ENCODE assay signal across 8 cellular contexts in the genomic region with DNA sequence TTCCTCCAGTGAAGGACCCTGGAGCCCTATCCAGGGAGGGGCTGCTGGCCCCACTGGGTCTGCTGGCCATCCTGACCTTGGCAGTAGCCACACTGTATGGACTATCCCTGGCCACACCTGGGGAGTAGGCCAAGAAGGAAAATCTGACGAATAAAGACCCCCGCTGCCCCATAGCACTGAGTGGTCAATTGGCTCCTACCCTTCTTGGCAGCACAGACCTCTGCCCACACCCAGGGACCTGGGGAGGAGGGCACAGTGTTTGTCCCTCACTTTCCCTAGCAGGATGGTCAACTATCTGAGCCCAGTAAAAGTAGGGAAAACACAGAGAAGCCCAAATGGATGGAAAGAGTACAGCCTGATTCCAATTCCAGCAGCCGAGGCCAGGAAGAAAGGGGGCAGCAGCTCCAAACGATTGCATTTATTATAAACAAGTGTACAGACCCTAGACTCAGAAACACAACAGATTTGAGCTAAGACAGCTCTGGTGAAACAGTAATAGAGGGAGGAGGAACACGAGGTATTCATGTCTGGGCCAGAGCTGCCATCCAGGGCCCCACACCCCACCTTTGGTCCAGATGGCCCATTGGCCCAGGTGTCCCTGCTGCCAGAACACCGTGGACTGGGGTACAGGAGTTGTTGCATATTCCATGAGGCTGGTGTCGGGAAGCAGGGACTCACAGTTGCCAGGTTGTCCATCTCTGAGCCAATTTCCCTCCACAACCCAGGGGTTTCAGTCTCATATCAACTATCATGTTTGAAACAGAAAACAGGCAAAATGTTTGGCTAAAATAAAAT.
DNase-seq lines count a peak whose midpoint lies in the region; ATAC-seq, FAIRE-seq and TF ChIP-seq lines count a peak whose summit lies in the region.

No MANE protein-coding gene starts in this region.

- in situ Hi-C loops in KBM-7 (cut with MboI; ENCODE audit: low pct_unique_long_range_greater_than_20kb, low sequenced_read_pairs), result no loop called here

- H3K36me3 ChIP-seq in tibial artery, result peaks cover 13 to 43% (median 37%) of the 10 kb centered on the region in 3 donors

- intact Hi-C loops in tibial artery (cut with DNase I; ENCODE audit: low total_unique reads), result loop anchor here (5.0 to 10.0 kb wide), 3 partner anchors 40 to 217 kb away; partner anchors contain the start of genes NCKIPSD and SLC26A6

- H3K27me3 ChIP-seq in tibial artery, result no peaks in the 10 kb centered on the region

- H3K27ac ChIP-seq in angular gyrus (ENCODE audit: low read depth, low read length) (peak overlapping the region; percentile 100), tibial artery (peak overlapping the region; percentile 93 to 95)

- H3K4me1 Mint-ChIP-seq in memory B cell, result peaks cover 29% of the 10 kb centered on the region

- DNase-seq in activated effector memory CD4-positive, alpha-beta T cell treated with anti-CD3 and anti-CD28 coated beads, Interleukin-2, amount 50 U/mL, for 16 hours, result peak; percentile 62
- DNase-seq in activated effector memory CD4-positive, alpha-beta T cell treated with Interleukin-2 at 50 U/mL for 16 hours, result no peak
- no peak for DNase-seq in memory B cell (ENCODE audit: low spot score in 2 of 2)
- no peak for DNase-seq in tibial artery
- DNase-seq in KBM-7, result no peak
- DNase-seq in urothelium cell line (ENCODE audit: low spot score), result no peak
- DNase-seq in Kasumi-1 (lab: John Stamatoyannopoulos, UW), result no peak

- H3K4me1 ChIP-seq in tibial artery, result peaks cover 0 to 69% (median 66%) of the 10 kb centered on the region in 4 donors

- peak overlapping the region in 1 of 2 donors; percentile 64 for H3K4me3 ChIP-seq in tibial artery

- H3K9me3 Mint-ChIP-seq in memory B cell, result no peaks in the 10 kb centered on the region

- ATAC-seq in memory B cell (ENCODE audit: low read depth), result no peak

- TF ChIP-seq CTCF in tibial artery (IDR thresholded peaks at IDR 0.05), result no peak

- H3K4me3 Mint-ChIP-seq in memory B cell, result peak overlapping the region; percentile 93

- no peak for FAIRE-seq in urothelium cell line (lab: Jason Lieb, UNC)

- peak overlapping the region; percentile 95 for H3K27ac Mint-ChIP-seq in memory B cell

- no peaks in the 10 kb centered on the region for H3K9me3 ChIP-seq in tibial artery

- H3K36me3 Mint-ChIP-seq in memory B cell, result peaks cover 10% of the 10 kb centered on the region

- no peaks in the 10 kb centered on the region for H3K27me3 Mint-ChIP-seq in memory B cell
